ENCODE assay signal across 9 cellular contexts in genomic region chr7:131522325-131522920, GRCh38. TPM values are rescaled to one million over a fixed set of nuclear protein-coding genes. Genes with fewer than 3 reads are reported as not detected.
DNase-seq lines count a peak whose midpoint lies in the region; ATAC-seq, FAIRE-seq and TF ChIP-seq lines count a peak whose summit lies in the region.
"Had no signal": no experiment of that assay in that cellular context is flagged by ENCODE, and none has a peak within 500 bp of the region (broad histone marks: within the 10 kb centered on the region; RNA-seq: fewer than 3 reads in every experiment).

No MANE protein-coding gene starts in this region.

- POLR2A ChIA-PET in T-cell (lab: Charles Lee) (no interaction called here), OCI-LY7 (lab: Charles Lee) (no interaction called here)

- H3K27ac ChIP-seq in iPS-20b (ENCODE audit: low read length) (no peak overlapping the region), upper lobe of right lung (peak overlapping the region; percentile 75), OCI-LY7 (ENCODE audit: low read depth, low read length, poor library complexity, severe bottlenecking) (no peak overlapping the region)

- no peak for ATAC-seq in Right ventricle myocardium superior (ENCODE audit: poor library complexity)
- ATAC-seq in left cardiac atrium, result no peak
- ATAC-seq in T-cell (replicated peaks in 1 of 4), result peak in 2 of 4 experiments; percentile 42 to 59
- no peak for ATAC-seq in upper lobe of right lung

- no peak overlapping the region for H2AFZ ChIP-seq in OCI-LY7 (ENCODE audit: low read length)

- BruUV-seq in OCI-LY7 (replicated peaks; lab: Mats Ljungman, UMichigan), result no TSS peak

- no peak for TF ChIP-seq POLR2A in GM12891 (IDR thresholded peaks at IDR 0.05; ENCODE audit: low read depth, low read length)

- H3K36me3 Mint-ChIP-seq in T-cell, result no peaks in the 10 kb centered on the region

- H3K9ac ChIP-seq in iPS-20b (ENCODE audit: low read depth, low read length), result no peak overlapping the region

- no peaks in the 10 kb centered on the region for H3K9me2 ChIP-seq in OCI-LY7 (ENCODE audit: insufficient read depth, low read length)

- peaks cover 3% of the 10 kb centered on the region in 2 donors for H3K27me3 Mint-ChIP-seq in T-cell

- H3K4me1 ChIP-seq in iPS-20b (ENCODE audit: insufficient read depth, low read length) (peaks cover 36% of the 10 kb centered on the region), upper lobe of right lung (peaks cover 23% of the 10 kb centered on the region), OCI-LY7 (ENCODE audit: insufficient read depth, low read length, poor library complexity, severe bottlenecking) (no peaks in the 10 kb centered on the region)

- intact Hi-C loops in Right ventricle myocardium superior (cut with DNase I) (no loop called here), left cardiac atrium (cut with DNase I) (no loop called here), upper lobe of right lung (cut with DNase I) (no loop called here), OCI-LY7 (cut with micrococcal nuclease; ENCODE audit: unreplicated experiment) (no loop called here)

- peak overlapping the region in 1 of 2 donors; percentile 26 for H3K27ac Mint-ChIP-seq in T-cell

- peak overlapping the region; percentile 11; the same call in 1 of the 2 replicates for H3K4me3 ChIP-seq in iPS-20b (ENCODE audit: low read length)
- no peak overlapping the region for H3K4me3 ChIP-seq in upper lobe of right lung
- no peak overlapping the region for H3K4me3 ChIP-seq in OCI-LY7 (ENCODE audit: low read depth, low read length, poor library complexity, severe bottlenecking)

- FAIRE-seq in GM12891 (lab: Jason Lieb, UNC), result no peak
- FAIRE-seq: H54 had no signal

- H3K9me3 ChIP-seq in iPS-20b (ENCODE audit: insufficient read depth, low read depth, low read length) (no peaks in the 10 kb centered on the region), upper lobe of right lung (no peaks in the 10 kb centered on the region), OCI-LY7 (ENCODE audit: low read length) (no peaks in the 10 kb centered on the region)

- no peak overlapping the region for H3K4me2 ChIP-seq in OCI-LY7 (ENCODE audit: low read length)

- CTCF ChIA-PET in T-cell (lab: Charles Lee) (interaction anchor here (0.7 to 2.2 kb wide), 4 partner anchors 8 to 11 kb away, joined by 3 to 10 read pairs (median 4); no protein-coding TSS in a partner anchor), OCI-LY7 (lab: Charles Lee; ENCODE audit: unreplicated experiment) (no interaction called here)

- H3K4me1 Mint-ChIP-seq in T-cell, result peaks cover 10 to 16% (median 15%) of the 10 kb centered on the region in 3 donors

- H3K9me3 Mint-ChIP-seq in T-cell, result no peaks in the 10 kb centered on the region

- no peaks in the 10 kb centered on the region for H3K27me3 ChIP-seq in iPS-20b (ENCODE audit: insufficient read depth, low read length)
- H3K27me3 ChIP-seq in upper lobe of right lung, result no peaks in the 10 kb centered on the region

- H3K36me3 ChIP-seq in iPS-20b (ENCODE audit: insufficient read depth, low read depth, low read length) (peaks cover 45% of the 10 kb centered on the region), upper lobe of right lung (no peaks in the 10 kb centered on the region), OCI-LY7 (ENCODE audit: insufficient read depth, low read length) (no peaks in the 10 kb centered on the region)

- H3K79me2 ChIP-seq in OCI-LY7 (ENCODE audit: insufficient read depth, low read depth, low read length), result no peaks in the 10 kb centered on the region

- DNase-seq in Right ventricle myocardium superior (peak; percentile 17), left cardiac atrium (no peak), T-cell (no peak), upper lobe of right lung (no peak), putamen (ENCODE audit: low spot score) (no peak), OCI-LY7 (ENCODE audit: low spot score) (no peak), GM12891 (ENCODE audit: insufficient read length, low spot score) (no peak)

- no peaks in the 10 kb centered on the region for H4K20me1 ChIP-seq in OCI-LY7 (ENCODE audit: insufficient read depth, low read length)

- H3K4me3 Mint-ChIP-seq in T-cell, result peak overlapping the region; percentile 43 to 66 (median 53)

- no peak for TF ChIP-seq CTCF in upper lobe of right lung (IDR thresholded peaks at IDR 0.05)
- TF ChIP-seq CTCF in OCI-LY7 (conservative IDR thresholded peaks at IDR 0.05; ENCODE audit: low read length), result no peak

TF ChIP-seq in GM12891, 5 proteins besides CTCF, POLR2A, EP300 and RAD21:
- TF ChIP-seq POLR2AphosphoS5 (IDR thresholded peaks at IDR 0.05; ENCODE audit: low read depth, low read length) (no peak), POU2F2 (IDR thresholded peaks at IDR 0.05; ENCODE audit: low read depth, low read length) (no peak), SPI1 (IDR thresholded peaks at IDR 0.05; ENCODE audit: low read depth, low read length) (no peak), TAF1 (IDR thresholded peaks at IDR 0.05; ENCODE audit: low read depth, low read length) (no peak), PAX5 (IDR thresholded peaks at IDR 0.05; ENCODE audit: insufficient read depth, low read length, severe bottlenecking) (no peak)

RNA-seq across cellular contexts. Expression of gene PODXL, which starts 34.0 kb away (rescaled TPM):
- total RNA-seq in Right ventricle myocardium superior (57.1 TPM), left cardiac atrium (10 to 100 TPM; 45.0 to 90.7 TPM), T-cell (1 to 10 TPM in 3 of 5 donors, under 1 TPM in 2; 0.63 to 2.6 (median 1.5) TPM), upper lobe of right lung (99.9 TPM), OCI-LY7 (2022) (2.1 and 2.2 TPM in 2 replicates)
- 0.31 and 0.32 TPM in 2 replicates for total RNA-seq in OCI-LY7 (2014; rRNA removed; shearing (Covaris generic))
- polyA plus RNA-seq in GM12891 (2012; ENCODE audit: low read depth, missing spikeins), result 0.40 TPM

Comparison
In these comparisons a context has a peak if more than half of its experiments do, and no peak if none do; other contexts are left out.
1. RNA of gene PODXL, which starts 34.0 kb away (total RNA-seq): 99.9 TPM in upper lobe of right lung (single experiment), 45.0 to 90.7 TPM in left cardiac atrium and 57.1 TPM in Right ventricle myocardium superior (single experiment); 0.31 to 2.2 TPM in OCI-LY7 and 0.63 to 2.6 TPM in T-cell; every median in the first group is over 10 times any median in the second.